1 cellular context compared by ENCODE assay signal in the genomic region with DNA sequence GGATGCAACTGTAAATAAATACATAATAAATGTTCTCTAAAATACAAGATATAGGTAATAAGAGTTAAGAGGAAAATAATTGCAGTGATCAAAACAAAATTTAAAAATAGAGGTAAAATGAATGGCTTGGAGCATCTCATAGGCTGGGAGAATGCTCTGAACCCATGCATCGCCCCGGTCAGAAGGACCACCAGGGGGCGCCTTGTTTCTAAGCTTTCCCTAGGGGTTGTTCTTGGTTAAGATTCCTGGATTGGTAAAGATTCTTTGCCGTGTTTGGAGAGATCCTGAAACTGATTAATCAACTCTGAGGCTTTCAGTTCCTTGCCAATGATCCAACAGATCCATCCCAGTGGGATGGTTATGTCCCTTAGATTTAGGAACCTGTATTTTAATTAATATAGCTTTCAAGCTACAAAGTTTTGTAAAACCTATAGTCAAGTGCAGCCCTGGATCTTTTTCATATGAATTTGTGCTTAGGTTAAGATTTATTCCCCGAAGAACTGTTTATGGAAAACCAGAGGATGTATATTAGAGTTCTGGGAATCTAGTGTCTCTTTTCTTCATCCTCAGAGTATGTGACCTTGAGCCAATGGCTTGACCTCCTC.
A peak's percentile ranks its signal among the peaks of the same experiment; 100 is the strongest.
TF ChIP-seq lines count a peak whose summit lies in the region.

No MANE protein-coding gene starts in this region.

TF ChIP-seq in HepG2, 621 proteins besides CTCF, POLR2A, EP300 and RAD21 (continued from another document):
- TF ChIP-seq, protein P1, sequence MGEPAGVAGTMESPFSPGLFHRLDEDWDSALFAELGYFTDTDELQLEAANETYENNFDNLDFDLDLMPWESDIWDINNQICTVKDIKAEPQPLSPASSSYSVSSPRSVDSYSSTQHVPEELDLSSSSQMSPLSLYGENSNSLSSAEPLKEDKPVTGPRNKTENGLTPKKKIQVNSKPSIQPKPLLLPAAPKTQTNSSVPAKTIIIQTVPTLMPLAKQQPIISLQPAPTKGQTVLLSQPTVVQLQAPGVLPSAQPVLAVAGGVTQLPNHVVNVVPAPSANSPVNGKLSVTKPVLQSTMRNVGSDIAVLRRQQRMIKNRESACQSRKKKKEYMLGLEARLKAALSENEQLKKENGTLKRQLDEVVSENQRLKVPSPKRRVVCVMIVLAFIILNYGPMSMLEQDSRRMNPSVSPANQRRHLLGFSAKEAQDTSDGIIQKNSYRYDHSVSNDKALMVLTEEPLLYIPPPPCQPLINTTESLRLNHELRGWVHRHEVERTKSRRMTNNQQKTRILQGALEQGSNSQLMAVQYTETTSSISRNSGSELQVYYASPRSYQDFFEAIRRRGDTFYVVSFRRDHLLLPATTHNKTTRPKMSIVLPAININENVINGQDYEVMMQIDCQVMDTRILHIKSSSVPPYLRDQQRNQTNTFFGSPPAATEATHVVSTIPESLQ (CRISPR knock-in tag; conservative IDR thresholded peaks at IDR 0.05) = 0 out of 2 replicates have a peak, but pooled peaks have one; percentile 61
TF ChIP-seq in HepG2: peak in this region for 18.
